Comparison of ENCODE assay signal across 10 cellular contexts in genomic region chr3:63067999-63068645, GRCh38.
DNase-seq lines count a peak whose midpoint lies in the region; ATAC-seq and TF ChIP-seq lines count a peak whose summit lies in the region.
"Had no signal": no experiment of that assay in that cellular context is flagged by ENCODE, and none has a peak within 500 bp of the region (broad histone marks: within the 10 kb centered on the region; RNA-seq: fewer than 3 reads in every experiment).

No MANE protein-coding gene starts in this region.

- TF ChIP-seq POLR2A in GM18505 (IDR thresholded peaks at IDR 0.05; ENCODE audit: borderline replicate concordance, extremely low read depth, insufficient read depth, insufficient read length) (no peak), vagina (IDR thresholded peaks at IDR 0.05) (no peak)

- H3K27ac ChIP-seq in vagina: no peak overlapping the region
- H3K27ac ChIP-seq: stomach had no signal

- no peaks in the 10 kb centered on the region for H3K4me1 ChIP-seq in vagina
- H3K4me1 ChIP-seq: stomach had no signal

- DNase-seq in GM03348 (ENCODE audit: low spot score) (peak; percentile 16), Kasumi-1 (lab: John Stamatoyannopoulos, UW) (peak; percentile 41 to 64), astrocyte of the hippocampus (ENCODE audit: low read depth, low spot score) (peak; percentile 84), left kidney (ENCODE audit: low read depth, low spot score) (peak; percentile 86), vagina (ENCODE audit: extremely low spot score in 2 of 2) (no peak), posterior cingulate gyrus (no peak)
- DNase-seq: stomach had no signal

- no peaks in the 10 kb centered on the region for H3K9me3 ChIP-seq in vagina
- H3K9me3 ChIP-seq: stomach had no signal

- H3K36me3 ChIP-seq in vagina: no peaks in the 10 kb centered on the region
- H3K36me3 ChIP-seq: stomach had no signal

- H3K27me3 ChIP-seq in vagina: no peaks in the 10 kb centered on the region
- H3K27me3 ChIP-seq: stomach had no signal

- TF ChIP-seq CTCF in vagina (IDR thresholded peaks at IDR 0.05): no peak

- intact Hi-C loops in vagina (cut with DNase I) (no loop called here), posterior cingulate gyrus (cut with DNase I) (no loop called here)

- no peak for ATAC-seq in HG03354 (IDR thresholded peaks at IDR 0.05; ENCODE audit: poor library complexity, severe bottlenecking, unreplicated experiment)
- ATAC-seq in GM18505 (IDR thresholded peaks at IDR 0.05; ENCODE audit: unreplicated experiment): no peak
- ATAC-seq: Right ventricle myocardium inferior had no signal

- H3K4me3 ChIP-seq in vagina: no peak overlapping the region
- H3K4me3 ChIP-seq: stomach had no signal

Comparison
In these comparisons a context has a peak if more than half of its experiments do, and no peak if none do; other contexts are left out.
1. DNase-seq: peak in GM03348 (single experiment), Kasumi-1 (2 of 2), astrocyte of the hippocampus (single experiment) and left kidney (single experiment); none in vagina (0 of 2) and posterior cingulate gyrus (0 of 10).